Comparison of ENCODE assay signal across 22 cellular contexts in genomic region chr7:509426-509825, GRCh38.
"Had no signal": no experiment of that assay in that cellular context is flagged by ENCODE, and none has a peak within 500 bp of the region (broad histone marks: within the 10 kb centered on the region; RNA-seq: fewer than 3 reads in every experiment).

No MANE protein-coding gene starts in this region.

- H3K27me3 ChIP-seq: gastrocnemius medialis, testis, transverse colon had no signal

- H3K4me1 ChIP-seq: testis had no signal

- DNase-seq: activated CD4-positive, alpha-beta T cell treated with anti-CD3 and anti-CD28 coated beads for 1 hour; activated CD4-positive, alpha-beta T cell treated with anti-CD3 and anti-CD28 coated beads, Interleukin-2, amount 50 U/mL, for 1 hour; activated CD8-positive, alpha-beta T cell treated with anti-CD3 and anti-CD28 coated beads for 36 hours; activated T-cell treated with anti-CD3 and anti-CD28 coated beads, Interleukin-2, amount 50 U/mL, for 48 hours; cerebellar nuclear complex; cortex of kidney; effector memory CD8-positive, alpha-beta T cell; erythroblast; gastrocnemius medialis; naive B cell; nephron progenitor cell; stimulated activated CD4-positive, alpha-beta T cell treated with anti-CD3 and anti-CD28 coated beads, Interleukin-4, amount 100 ng/mL, for 1 hour; stimulated activated naive CD8-positive, alpha-beta T cell treated with anti-CD3 and anti-CD28 coated beads, Interleukin-15, Interleukin-2, amounts not matched to agents 100 U/mL and 50 U/mL, for 24 hours; T-helper 2 cell; testis; transverse colon had no signal

- H3K27ac ChIP-seq: gastrocnemius medialis, neutrophil, prostate gland, testis, transverse colon had no signal

- H3K4me1 Mint-ChIP-seq: naive B cell had no signal

- H3K9me3 ChIP-seq: gastrocnemius medialis, neutrophil, prostate gland, testis, transverse colon had no signal

- H3K36me3 ChIP-seq: neutrophil had no signal

- ATAC-seq: activated CD8-positive, alpha-beta T cell treated with anti-CD3 and anti-CD28 coated beads for 36 hours; activated naive CD4-positive, alpha-beta T cell treated with anti-CD3 and anti-CD28 coated beads, Interleukin-2, amount 50 U/mL, for 72 hours; effector memory CD8-positive, alpha-beta T cell; gastrocnemius medialis; left colon; stimulated activated naive CD8-positive, alpha-beta T cell treated with anti-CD3 and anti-CD28 coated beads, Interleukin-15, Interleukin-2, amounts not matched to agents 100 U/mL and 50 U/mL, for 24 hours had no signal

- H3K9me3 Mint-ChIP-seq: activated CD8-positive, alpha-beta T cell treated with anti-CD3 and anti-CD28 coated beads for 36 hours; activated naive CD4-positive, alpha-beta T cell treated with anti-CD3 and anti-CD28 coated beads, Interleukin-2, amount 50 U/mL, for 72 hours; activated T-helper 2 cell treated with anti-CD3 and anti-CD28 coated beads, Interferon-gamma antibody, Interleukin-2, Interleukin-4, amounts not matched to agents 10 μg/mL and 5 μg/mL and 100 μg/mL, durations not matched to agents 14 hours and 24 hours and 36 hours; effector memory CD8-positive, alpha-beta T cell; naive B cell; nephron progenitor cell had no signal

- H3K36me3 Mint-ChIP-seq: activated naive CD4-positive, alpha-beta T cell treated with anti-CD3 and anti-CD28 coated beads, Interleukin-2, amount 50 U/mL, for 72 hours; naive B cell had no signal

- H3K27ac Mint-ChIP-seq: activated CD8-positive, alpha-beta T cell treated with anti-CD3 and anti-CD28 coated beads for 36 hours; activated naive CD4-positive, alpha-beta T cell treated with anti-CD3 and anti-CD28 coated beads, Interleukin-2, amount 50 U/mL, for 72 hours; activated T-helper 2 cell treated with anti-CD3 and anti-CD28 coated beads, Interferon-gamma antibody, Interleukin-2, Interleukin-4, amounts not matched to agents 10 μg/mL and 5 μg/mL and 100 μg/mL, durations not matched to agents 14 hours and 24 hours and 36 hours; effector memory CD8-positive, alpha-beta T cell; nephron progenitor cell had no signal

- H3K4me3 Mint-ChIP-seq: activated CD8-positive, alpha-beta T cell treated with anti-CD3 and anti-CD28 coated beads for 36 hours; effector memory CD8-positive, alpha-beta T cell; naive B cell; nephron progenitor cell had no signal

- H3K27me3 Mint-ChIP-seq: activated CD8-positive, alpha-beta T cell treated with anti-CD3 and anti-CD28 coated beads for 36 hours had no signal

- H3K4me3 ChIP-seq: gastrocnemius medialis, lung, prostate gland, testis, transverse colon had no signal
